Comparison of ENCODE assay signal across 18 cellular contexts in genomic region chr11:134541951-134542350, GRCh38.
"Had no signal": no experiment of that assay in that cellular context is flagged by ENCODE, and none has a peak within 500 bp of the region (broad histone marks: within the 10 kb centered on the region; RNA-seq: fewer than 3 reads in every experiment).

No MANE protein-coding gene starts in this region.

- H3K9me3 ChIP-seq: body of pancreas, heart right ventricle, neutrophil had no signal

- H3K27ac Mint-ChIP-seq: activated naive CD4-positive, alpha-beta T cell treated with anti-CD3 and anti-CD28 coated beads for 36 hours; activated T-cell treated with anti-CD3 and anti-CD28 coated beads, Interleukin-2, amount 50 U/mL, for 24 hours; activated T-helper 2 cell treated with anti-CD3 and anti-CD28 coated beads, Interferon-gamma antibody, Interleukin-2, Interleukin-4, amounts not matched to agents 10 μg/mL and 5 μg/mL and 100 μg/mL, durations not matched to agents 14 hours and 24 hours and 36 hours; endodermal cell; naive thymus-derived CD4-positive, alpha-beta T cell had no signal

- H3K4me3 Mint-ChIP-seq: activated naive CD4-positive, alpha-beta T cell treated with anti-CD3 and anti-CD28 coated beads for 36 hours; activated T-cell treated with anti-CD3 and anti-CD28 coated beads, Interleukin-2, amount 50 U/mL, for 24 hours; endodermal cell; naive thymus-derived CD4-positive, alpha-beta T cell had no signal

- H3K36me3 ChIP-seq: heart right ventricle, neutrophil had no signal

- H3K4me3 ChIP-seq: body of pancreas, dorsolateral prefrontal cortex, heart right ventricle, SK-N-MC had no signal

- H3K27me3 ChIP-seq: body of pancreas, dorsolateral prefrontal cortex had no signal

- DNase-seq: activated CD4-positive, alpha-beta T cell treated with anti-CD3 and anti-CD28 coated beads, Interleukin-2, amount 50 U/mL, for 4 hours; activated naive CD4-positive, alpha-beta T cell treated with anti-CD3 and anti-CD28 coated beads for 36 hours; activated T-cell treated with anti-CD3 and anti-CD28 coated beads, Interleukin-2, amount 50 U/mL, for 24 hours; body of pancreas; caudate nucleus; endodermal cell; foreskin melanocyte; kidney glomerular epithelial cell; left ventricle myocardium superior; stimulated activated CD4-positive, alpha-beta T cell treated with anti-CD3 and anti-CD28 coated beads, Interleukin-12 subunit alpha, Interleukin-12 subunit beta, amount 100 ng/mL, for 4 hours; stimulated activated CD4-positive, alpha-beta T cell treated with anti-CD3 and anti-CD28 coated beads, Interleukin-1b, Interleukin-23, amount 100 ng/mL, for 48 hours; stimulated activated naive CD4-positive, alpha-beta T cell treated with Interleukin-2 at 50 U/mL for 16 hours had no signal

- H3K4me1 ChIP-seq: body of pancreas, heart right ventricle had no signal

- H3K27ac ChIP-seq: body of pancreas, heart right ventricle, neutrophil, SK-N-MC had no signal

- H3K9me3 Mint-ChIP-seq: activated naive CD4-positive, alpha-beta T cell treated with anti-CD3 and anti-CD28 coated beads for 36 hours; activated T-cell treated with anti-CD3 and anti-CD28 coated beads, Interleukin-2, amount 50 U/mL, for 24 hours; activated T-helper 2 cell treated with anti-CD3 and anti-CD28 coated beads, Interferon-gamma antibody, Interleukin-2, Interleukin-4, amounts not matched to agents 10 μg/mL and 5 μg/mL and 100 μg/mL, durations not matched to agents 14 hours and 24 hours and 36 hours had no signal

- ATAC-seq: body of pancreas; left ventricle myocardium superior; naive thymus-derived CD4-positive, alpha-beta T cell had no signal
